ENCODE assay signal across 8 cellular contexts in the genomic region with DNA sequence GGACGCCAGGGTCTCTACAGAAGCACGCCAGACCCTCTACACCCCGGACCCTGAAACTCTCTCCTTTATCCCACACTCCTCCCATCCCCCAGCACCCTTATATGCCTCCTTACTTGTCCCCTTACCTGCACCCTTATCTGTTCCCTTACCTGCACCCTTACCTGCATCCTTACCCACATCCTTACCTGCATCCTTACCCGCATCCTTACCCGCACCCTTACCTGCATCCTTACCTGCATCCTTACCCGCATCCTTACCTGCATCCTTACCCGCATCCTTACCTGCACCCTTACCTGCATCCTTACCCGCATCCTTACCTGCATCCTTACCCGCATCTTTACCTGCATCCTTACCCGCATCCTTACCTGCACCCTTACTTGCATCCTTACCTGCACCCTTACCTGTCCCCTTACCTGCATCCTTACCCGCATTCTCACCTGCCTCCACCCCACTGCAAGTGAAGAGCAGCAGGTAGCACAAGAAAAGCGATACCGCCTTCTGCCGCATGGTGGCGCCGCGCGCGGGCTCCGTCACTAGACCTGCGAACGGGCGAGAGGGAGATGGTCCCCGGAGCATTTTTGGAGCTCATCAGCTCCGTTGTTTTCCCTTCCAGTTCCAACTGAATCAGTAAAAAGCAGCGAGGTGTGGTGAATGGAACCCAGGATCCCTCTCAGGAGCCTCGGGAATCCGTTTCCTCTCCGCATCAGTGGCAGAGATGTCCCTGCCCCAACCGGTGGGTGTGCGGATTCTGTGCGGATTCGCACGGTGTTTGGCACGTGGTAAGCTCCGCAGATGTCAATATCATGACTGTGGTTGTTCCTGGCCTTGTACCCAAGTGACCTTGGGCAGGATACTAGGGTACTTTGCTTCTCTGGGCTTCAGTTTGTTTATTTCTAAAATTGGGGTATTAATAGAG. TPM values are rescaled to one million over a fixed set of nuclear protein-coding genes. Genes with fewer than 3 reads are reported as not detected.
DNase-seq lines count a peak whose midpoint lies in the region; ATAC-seq and TF ChIP-seq lines count a peak whose summit lies in the region.

No MANE protein-coding gene starts in this region.

- no peaks in the 10 kb centered on the region for H3K9me2 ChIP-seq in hepatocyte (replicated peaks; ENCODE audit: insufficient read depth)

- H3K36me3 ChIP-seq in adrenal gland (replicated peaks in 1 of 2), result no peaks in the 10 kb centered on the region
- H3K36me3 ChIP-seq in hepatocyte (replicated peaks; ENCODE audit: insufficient read depth, low read depth), result no peaks in the 10 kb centered on the region
- no peaks in the 10 kb centered on the region for H3K36me3 ChIP-seq in gastrocnemius medialis

- TF ChIP-seq CTCF in adrenal gland (IDR thresholded peaks at IDR 0.05) (peak; percentile 78 to 87 (median 82)), hepatocyte (IDR thresholded peaks at IDR 0.05; ENCODE audit: poor library complexity) (peak; percentile 88), gastrocnemius medialis (IDR thresholded peaks at IDR 0.05 in 4 of 5, conservative IDR thresholded peaks at IDR 0.05 in 1 of 5) (peak; percentile 64 to 94 (median 83))

- H3K4me2 ChIP-seq in hepatocyte, result peak overlapping the region; percentile 97

- DNase-seq in ELF-1 (ENCODE audit: low read depth, low spot score), result peak; percentile 86
- peak; percentile 53 for DNase-seq in LoVo (ENCODE audit: low spot score)
- DNase-seq in T-helper 2 cell, result peak; percentile 69 to 87 (median 78)
- DNase-seq in adrenal gland, result peak; percentile 75 to 89 (median 81)
- DNase-seq in hepatocyte (ENCODE audit: low spot score), result peak; percentile 79
- peak; percentile 48 to 62 for DNase-seq in gastrocnemius medialis

- H3K9me3 ChIP-seq in adrenal gland (replicated peaks in 1 of 3) (no peaks in the 10 kb centered on the region), hepatocyte (ENCODE audit: low read depth) (no peaks in the 10 kb centered on the region), gastrocnemius medialis (no peaks in the 10 kb centered on the region)

- peak overlapping the region; percentile 97 for H2AFZ ChIP-seq in hepatocyte

- H3K27me3 ChIP-seq in adrenal gland, result no peaks in the 10 kb centered on the region
- no peaks in the 10 kb centered on the region for H3K27me3 ChIP-seq in hepatocyte
- no peaks in the 10 kb centered on the region for H3K27me3 ChIP-seq in gastrocnemius medialis

- H3K4me1 ChIP-seq in adrenal gland (replicated peaks in 1 of 2) (peaks cover 9 to 33% of the 10 kb centered on the region in 2 donors), hepatocyte (ENCODE audit: insufficient read depth) (peaks cover 13% of the 10 kb centered on the region), gastrocnemius medialis (peaks cover 16 to 27% of the 10 kb centered on the region in 2 donors)

- H3K79me2 ChIP-seq in hepatocyte, result no peaks in the 10 kb centered on the region

- peak overlapping the region in 3 of 5 donors; percentile 46 to 82 (median 67) for H3K27ac ChIP-seq in adrenal gland
- no peak overlapping the region for H3K27ac ChIP-seq in hepatocyte
- H3K27ac ChIP-seq in gastrocnemius medialis, result peak overlapping the region; percentile 10 to 53 (median 38)

- 11 to 15% (median 12%) methylated on average over 26 to 36 of the region's 36 CpGs for WGBS in adrenal gland, 4 donors
- WGBS in hepatocyte (ENCODE audit: low lambda C conversion rate, missing lambda C conversion rate), result 18% methylated on average over 33 of the region's 36 CpGs

- ATAC-seq in gastrocnemius medialis, result peak; percentile 12 to 23
- no peak for ATAC-seq in GM18511 (IDR thresholded peaks at IDR 0.05; ENCODE audit: unreplicated experiment)
- ATAC-seq in GM19324 (IDR thresholded peaks at IDR 0.05; ENCODE audit: low FRiP score, unreplicated experiment), result no peak

- intact Hi-C loops in adrenal gland (cut with DNase I), result loop anchor here (10.0 kb wide), 1 partner anchor 274 kb away; the partner anchor contains the start of gene GPR3 (in 2 of the 2)
- intact Hi-C loops in gastrocnemius medialis (cut with DNase I; ENCODE audit: low total_unique reads), result no loop called here

- H4K20me1 ChIP-seq in hepatocyte (ENCODE audit: insufficient read depth, poor library complexity, severe bottlenecking), result no peaks in the 10 kb centered on the region

- TF ChIP-seq POLR2A in adrenal gland (IDR thresholded peaks at IDR 0.05) (no peak), gastrocnemius medialis (IDR thresholded peaks at IDR 0.05) (no peak)

- in situ Hi-C loops in gastrocnemius medialis (cut with MboI; ENCODE audit: low sequenced_read_pairs in 4 of 4), result loop anchor here in 3 of 4 donors (5.0 to 10.0 kb wide), 2 partner anchors 62 to 274 kb away; partner anchors contain the start of gene GPR3 (in 2 of the 3)

- H3K4me3 ChIP-seq in adrenal gland (peak overlapping the region in 1 of 4 donors; percentile 55), hepatocyte (peak overlapping the region; percentile 28), gastrocnemius medialis (peak overlapping the region; percentile 47 to 61 (median 52))

RNA-seq across cellular contexts. Expression of gene IFI6, which starts 2.9 kb away (rescaled TPM):
- total RNA-seq in adrenal gland, result 100 to 1,000 TPM in 5 of 8 donors, 10 to 100 TPM in 3; 67.6 to 379 (median 175) TPM
- polyA plus RNA-seq in adrenal gland, result 100 to 1,000 TPM; 213 to 611 (median 223) TPM
- total RNA-seq in hepatocyte, result 94.3 and 114 TPM in 2 replicates
- 194 and 230 TPM in 2 replicates for polyA plus RNA-seq in hepatocyte
- 10 to 100 TPM in 3 of 4 donors, 1 to 10 TPM in 1; 7.7 to 25.1 (median 14.5) TPM for total RNA-seq in gastrocnemius medialis

RNA-seq across cellular contexts. Expression of gene FGR, which starts 34.1 kb away (rescaled TPM):
- total RNA-seq in adrenal gland (10 to 100 TPM in 4 of 8 donors, 1 to 10 TPM in 4; 4.7 to 16.0 (median 10.4) TPM), hepatocyte (0.28 and 0.73 TPM in 2 replicates), gastrocnemius medialis (1 to 10 TPM; 1.3 to 5.8 (median 4.7) TPM)
- polyA plus RNA-seq in adrenal gland (10 to 100 TPM in 2 of 3 donors, 1 to 10 TPM in 1; 6.0 to 51.9 (median 11.3) TPM), hepatocyte (0.28 TPM in 1 of 2 replicates, not detected in the other)

RNA-seq across cellular contexts. Expression of gene FAM76A, which starts 56.7 kb away (rescaled TPM):
- total RNA-seq in adrenal gland (10 to 100 TPM in 4 of 8 donors, 1 to 10 TPM in 4; 4.0 to 12.4 (median 9.8) TPM), hepatocyte (9.8 and 12.2 TPM in 2 replicates), gastrocnemius medialis (10 to 100 TPM in 3 of 4 donors, 1 to 10 TPM in 1; 9.4 to 20.0 (median 15.5) TPM)
- polyA plus RNA-seq in adrenal gland (1 to 10 TPM; 2.9 to 7.6 (median 4.9) TPM), hepatocyte (1.8 and 3.5 TPM in 2 replicates)

Comparison
In these comparisons a context has a peak if more than half of its experiments do, and no peak if none do; other contexts are left out.
1. ATAC-seq: peak in gastrocnemius medialis (2 of 2); none in GM18511 (single experiment) and GM19324 (single experiment).
2. Peak in every context shown above with its lines, with median percentiles within 50 percentile points of each other: DNase-seq and CTCF ChIP-seq.